In genomic region chr19:29944415-29945012, GRCh38 we compare ENCODE assay signal across 12 cellular contexts. TPM values are rescaled to one million over a fixed set of nuclear protein-coding genes. Genes with fewer than 3 reads are reported as not detected.
DNase-seq lines count a peak whose midpoint lies in the region; TF ChIP-seq lines count a peak whose summit lies in the region.
"Had no signal": no experiment of that assay in that cellular context is flagged by ENCODE, and none has a peak within 500 bp of the region (broad histone marks: within the 10 kb centered on the region; RNA-seq: fewer than 3 reads in every experiment).

No MANE protein-coding gene starts in this region.

- H3K27ac ChIP-seq in SU-DHL-6 (ENCODE audit: low read depth, low read length) (peak overlapping the region; percentile 26; the same call in 1 of the 2 replicates), esophagus squamous epithelium (peak overlapping the region in 3 of 4 donors; percentile 12 to 53 (median 42)), smooth muscle cell (ENCODE audit: low read depth) (peak overlapping the region; percentile 30)

- no peaks in the 10 kb centered on the region for H3K9me2 ChIP-seq in SU-DHL-6 (replicated peaks; ENCODE audit: insufficient read depth, low read length)

- H2AFZ ChIP-seq in SU-DHL-6 (ENCODE audit: low read depth, low read length, severe bottlenecking) (no peak overlapping the region), smooth muscle cell (ENCODE audit: low read depth) (no peak overlapping the region)

- TF ChIP-seq POLR2A in esophagus squamous epithelium (IDR thresholded peaks at IDR 0.05), result no peak

- H3K27ac Mint-ChIP-seq in activated CD4-positive, alpha-beta T cell treated with anti-CD3 and anti-CD28 coated beads, Interleukin-2, amount 10 ng/mL, durations not matched to agents 7 days and 5 days, result peak overlapping the region; percentile 66

- no peak for DNase-seq in activated CD4-positive, alpha-beta T cell treated with anti-CD3 and anti-CD28 coated beads, Interleukin-2, amount 10 ng/mL, durations not matched to agents 7 days and 5 days
- DNase-seq in activated CD4-positive, alpha-beta T cell treated with anti-CD3 and anti-CD28 coated beads for 48 hours, result no peak
- no peak for DNase-seq in esophagus squamous epithelium (lab: John Stamatoyannopoulos, UW)
- no peak for DNase-seq in smooth muscle cell (lab: John Stamatoyannopoulos, UW; ENCODE audit: unreplicated experiment)
- DNase-seq in NCI-H524 (lab: John Stamatoyannopoulos, UW), result no peak
- DNase-seq in foreskin melanocyte, result no peak
- no peak for DNase-seq in D341Med (ENCODE audit: low spot score)
- DNase-seq: ACHN; anterior cingulate cortex; Kasumi-1; stimulated activated CD4-positive, alpha-beta T cell treated with anti-CD3 and anti-CD28 coated beads, Interleukin-4, amount 100 ng/mL, for 24 hours had no signal

- H3F3A ChIP-seq in SU-DHL-6 (ENCODE audit: insufficient read depth) (peaks cover 9% of the 10 kb centered on the region; the same call in 1 of the 2 replicates), smooth muscle cell (ENCODE audit: low read depth) (no peaks in the 10 kb centered on the region)

- peaks cover 3% of the 10 kb centered on the region; the same call in 1 of the 2 replicates for H4K20me1 ChIP-seq in SU-DHL-6 (ENCODE audit: low read depth, low read length)
- H4K20me1 ChIP-seq in smooth muscle cell (ENCODE audit: low read depth), result peaks cover 53% of the 10 kb centered on the region

- H3K4me3 ChIP-seq in SU-DHL-6 (ENCODE audit: insufficient read depth, low read length, poor library complexity, severe bottlenecking), result no peak overlapping the region
- H3K4me3 ChIP-seq in esophagus squamous epithelium, result peak overlapping the region in 1 of 4 donors; percentile 12
- no peak overlapping the region for H3K4me3 ChIP-seq in smooth muscle cell

- H3K36me3 Mint-ChIP-seq in activated CD4-positive, alpha-beta T cell treated with anti-CD3 and anti-CD28 coated beads, Interleukin-2, amount 10 ng/mL, durations not matched to agents 7 days and 5 days (ENCODE audit: low read depth), result peaks cover 29% of the 10 kb centered on the region

- POLR2A ChIA-PET in activated CD4-positive, alpha-beta T cell treated with anti-CD3 and anti-CD28 coated beads, Interleukin-2, amount 10 ng/mL, durations not matched to agents 7 days and 5 days (lab: Charles Lee), result interaction anchor here (0.9 kb wide), 1 partner anchor 61 kb away, joined by 3 read pairs; no protein-coding TSS in a partner anchor

- H3K4me2 ChIP-seq in SU-DHL-6 (ENCODE audit: low read depth, low read length, poor library complexity, severe bottlenecking) (peak overlapping the region; percentile 51), smooth muscle cell (peak overlapping the region; percentile 40)

- H3K9ac ChIP-seq in SU-DHL-6 (ENCODE audit: low read length), result peak overlapping the region; percentile 33; the same call in 1 of the 2 replicates
- H3K9ac ChIP-seq in smooth muscle cell (ENCODE audit: low read depth), result no peak overlapping the region

- TF ChIP-seq CTCF in SU-DHL-6 (IDR thresholded peaks at IDR 0.05; ENCODE audit: insufficient read depth, low read length, poor library complexity, severe bottlenecking) (no peak), esophagus squamous epithelium (IDR thresholded peaks at IDR 0.05) (no peak), smooth muscle cell (IDR thresholded peaks at IDR 0.05; ENCODE audit: borderline replicate concordance, insufficient read depth, poor library complexity, severe bottlenecking) (no peak)

- H3K79me2 ChIP-seq in SU-DHL-6 (ENCODE audit: insufficient read depth, low read length) (peaks cover 62% of the 10 kb centered on the region), smooth muscle cell (ENCODE audit: low read depth) (peaks cover 64% of the 10 kb centered on the region)

- H3K4me3 Mint-ChIP-seq in activated CD4-positive, alpha-beta T cell treated with anti-CD3 and anti-CD28 coated beads, Interleukin-2, amount 10 ng/mL, durations not matched to agents 7 days and 5 days, result peak overlapping the region; percentile 41

- H3K27me3 ChIP-seq in SU-DHL-6 (ENCODE audit: low read length), result no peaks in the 10 kb centered on the region
- no peaks in the 10 kb centered on the region for H3K27me3 ChIP-seq in esophagus squamous epithelium
- no peaks in the 10 kb centered on the region for H3K27me3 ChIP-seq in smooth muscle cell (ENCODE audit: low read depth)

- CTCF ChIA-PET in activated CD4-positive, alpha-beta T cell treated with anti-CD3 and anti-CD28 coated beads, Interleukin-2, amount 10 ng/mL, durations not matched to agents 7 days and 5 days (lab: Charles Lee), result interaction anchor here (0.5 to 0.8 kb wide), 2 partner anchors 10 to 51 kb away, joined by 3 read pairs; no protein-coding TSS in a partner anchor

- intact Hi-C loops in esophagus squamous epithelium (cut with DNase I), result no loop called here

- WGBS in esophagus squamous epithelium, 2 donors, result 43 to 48% methylated on average over 8 of the region's 8 CpGs
- 83% methylated on average over 8 of the region's 8 CpGs for WGBS in smooth muscle cell (ENCODE audit: low lambda C conversion rate)

- H3K4me1 ChIP-seq in esophagus squamous epithelium, result peaks cover 12 to 70% (median 43%) of the 10 kb centered on the region in 3 donors
- H3K4me1 ChIP-seq in smooth muscle cell (ENCODE audit: low read depth), result peaks cover 25% of the 10 kb centered on the region

- H3K9me3 Mint-ChIP-seq in activated CD4-positive, alpha-beta T cell treated with anti-CD3 and anti-CD28 coated beads, Interleukin-2, amount 10 ng/mL, durations not matched to agents 7 days and 5 days, result peaks cover 5% of the 10 kb centered on the region

- no peaks in the 10 kb centered on the region for H3K27me3 Mint-ChIP-seq in activated CD4-positive, alpha-beta T cell treated with anti-CD3 and anti-CD28 coated beads, Interleukin-2, amount 10 ng/mL, durations not matched to agents 7 days and 5 days

- H3K36me3 ChIP-seq in SU-DHL-6 (ENCODE audit: low read length) (no peaks in the 10 kb centered on the region; the same call in 1 of the 2 replicates), esophagus squamous epithelium (no peaks in the 10 kb centered on the region), smooth muscle cell (ENCODE audit: low read depth) (no peaks in the 10 kb centered on the region)

- H3K9me3 ChIP-seq in SU-DHL-6 (ENCODE audit: insufficient read depth, low read length) (no peaks in the 10 kb centered on the region), esophagus squamous epithelium (no peaks in the 10 kb centered on the region), smooth muscle cell (replicated peaks; ENCODE audit: low read depth) (no peaks in the 10 kb centered on the region)

- H3K4me1 Mint-ChIP-seq in activated CD4-positive, alpha-beta T cell treated with anti-CD3 and anti-CD28 coated beads, Interleukin-2, amount 10 ng/mL, durations not matched to agents 7 days and 5 days, result peaks cover 52% of the 10 kb centered on the region

RNA-seq across cellular contexts. Expression of gene URI1, which starts 2.5 kb away (rescaled TPM):
- 10 to 100 TPM; 54.8 to 54.9 TPM for total RNA-seq in activated CD4-positive, alpha-beta T cell treated with anti-CD3 and anti-CD28 coated beads, Interleukin-2, amount 10 ng/mL, durations not matched to agents 7 days and 5 days
- total RNA-seq in esophagus squamous epithelium, result 10 to 100 TPM; 19.3 to 68.3 (median 43.6) TPM
- 47.6 and 53.5 TPM in 2 replicates for total RNA-seq in smooth muscle cell
- 36.8 and 39.3 TPM in 2 replicates for polyA plus RNA-seq in smooth muscle cell
